In genomic region chr6:30614843-30615218, GRCh38 we compare ENCODE assay signal across 8 cellular contexts. TPM values are rescaled to one million over a fixed set of nuclear protein-coding genes. Genes with fewer than 3 reads are reported as not detected.
DNase-seq lines count a peak whose midpoint lies in the region; FAIRE-seq lines count a peak whose summit lies in the region.

No MANE protein-coding gene starts in this region.

- no peaks in the 10 kb centered on the region for H3K9me3 Mint-ChIP-seq in activated naive CD4-positive, alpha-beta T cell treated with anti-CD3 and anti-CD28 coated beads, Interleukin-2, amount 10 ng/mL, durations not matched to agents 7 days and 5 days

- peak; percentile 72 for FAIRE-seq in frontal cortex (lab: Jason Lieb, UNC)

- H3K4me3 Mint-ChIP-seq in activated naive CD4-positive, alpha-beta T cell treated with anti-CD3 and anti-CD28 coated beads, Interleukin-2, amount 10 ng/mL, durations not matched to agents 7 days and 5 days = peak overlapping the region; percentile 93

- DNase-seq in DMS53 (lab: John Stamatoyannopoulos, UW) (peak; percentile 99), GOT3 (lab: John Stamatoyannopoulos, UW) (peak; percentile 27), NAMALWA (ENCODE audit: low spot score) (peak; percentile 98), SJSA1 (ENCODE audit: low read depth in 1 of 2, low spot score in 2 of 2) (peak; percentile 93 to 96), frontal cortex (ENCODE audit: low spot score in 2 of 2) (peak; percentile 73 to 77), stromal cell of bone marrow (ENCODE audit: low read depth) (peak; percentile 98)
- peak; percentile 91 for DNase-seq in activated naive CD4-positive, alpha-beta T cell treated with anti-CD3 and anti-CD28 coated beads, Interleukin-2, amount 10 ng/mL, durations not matched to agents 7 days and 5 days

- peak overlapping the region; percentile 89 for H3K27ac ChIP-seq in SJSA1

- CTCF ChIA-PET in activated naive CD4-positive, alpha-beta T cell treated with anti-CD3 and anti-CD28 coated beads, Interleukin-2, amount 10 ng/mL, durations not matched to agents 7 days and 5 days (lab: Charles Lee) = interaction anchor here (0.9 to 3.6 kb wide), 5 partner anchors 17 to 128 kb away, joined by 3 to 21 read pairs (median 6); partner anchors contain the start of gene TUBB

- H2AFZ ChIP-seq in neuron (ENCODE audit: low read depth, low read length) = no peak overlapping the region

- peak overlapping the region; percentile 99 for H3K27ac Mint-ChIP-seq in activated naive CD4-positive, alpha-beta T cell treated with anti-CD3 and anti-CD28 coated beads, Interleukin-2, amount 10 ng/mL, durations not matched to agents 7 days and 5 days

- H3K4me3 ChIP-seq in SJSA1 (peak overlapping the region; percentile 57), neuron (ENCODE audit: low read length) (peak overlapping the region; percentile 90)

- peaks cover 61% of the 10 kb centered on the region for H3K4me1 Mint-ChIP-seq in activated naive CD4-positive, alpha-beta T cell treated with anti-CD3 and anti-CD28 coated beads, Interleukin-2, amount 10 ng/mL, durations not matched to agents 7 days and 5 days

- H3K36me3 ChIP-seq in SJSA1 (peaks cover 69% of the 10 kb centered on the region), neuron (ENCODE audit: insufficient read depth, low read length) (peaks cover 39% of the 10 kb centered on the region)

- H3K36me3 Mint-ChIP-seq in activated naive CD4-positive, alpha-beta T cell treated with anti-CD3 and anti-CD28 coated beads, Interleukin-2, amount 10 ng/mL, durations not matched to agents 7 days and 5 days = peaks cover 76% of the 10 kb centered on the region

- no peaks in the 10 kb centered on the region for H3K9me3 ChIP-seq in SJSA1 (replicated peaks)
- no peaks in the 10 kb centered on the region for H3K9me3 ChIP-seq in neuron (ENCODE audit: low read length)

- H3K4me1 ChIP-seq in SJSA1 (replicated peaks) (peaks cover 42% of the 10 kb centered on the region), neuron (ENCODE audit: insufficient read depth, low read length) (peaks cover 27% of the 10 kb centered on the region)

- H3K27me3 ChIP-seq in SJSA1 (replicated peaks) (no peaks in the 10 kb centered on the region), neuron (ENCODE audit: insufficient read depth, low read length) (no peaks in the 10 kb centered on the region)

- peaks cover 5% of the 10 kb centered on the region for H3K27me3 Mint-ChIP-seq in activated naive CD4-positive, alpha-beta T cell treated with anti-CD3 and anti-CD28 coated beads, Interleukin-2, amount 10 ng/mL, durations not matched to agents 7 days and 5 days

RNA-seq across cellular contexts. Expression of gene PPP1R10, which starts 2.2 kb away (rescaled TPM):
- total RNA-seq in SJSA1 (2014; rRNA removed; shearing (Covaris generic)) = 16.8 and 21.0 TPM in 2 replicates
- total RNA-seq in frontal cortex = 43.6 TPM

RNA-seq across cellular contexts. Expression of gene MRPS18B, which starts 2.8 kb away (rescaled TPM):
- total RNA-seq in SJSA1 (2014; rRNA removed; shearing (Covaris generic)) = 44.4 and 46.8 TPM in 2 replicates
- 53.0 TPM for total RNA-seq in frontal cortex

RNA-seq across cellular contexts. Expression of gene ATAT1, which starts 11.8 kb away (rescaled TPM):
- total RNA-seq in SJSA1 (2014; rRNA removed; shearing (Covaris generic)) = 0.66 and 3.4 TPM in 2 replicates
- total RNA-seq in frontal cortex = 40.4 TPM

RNA-seq across cellular contexts. Expression of gene C6orf136, which starts 32.1 kb away (rescaled TPM):
- total RNA-seq in SJSA1 (2014; rRNA removed; shearing (Covaris generic)) = 4.9 and 15.8 TPM in 2 replicates
- total RNA-seq in frontal cortex = 23.2 TPM

RNA-seq across cellular contexts. Expression of gene ABCF1, which starts 43.6 kb away (rescaled TPM):
- 38.8 and 59.3 TPM in 2 replicates for total RNA-seq in SJSA1 (2014; rRNA removed; shearing (Covaris generic))
- 18.8 TPM for total RNA-seq in frontal cortex

Comparison
In these comparisons a context has a peak if more than half of its experiments do, and no peak if none do; other contexts are left out.
1. Peak in every context shown above with its lines: DNase-seq, H3K4me3 ChIP-seq and H3K27ac ChIP-seq.
2. DNase-seq: peak in every context shown above with its lines; median percentile 99 in DMS53; 98 in NAMALWA; 98 in stromal cell of bone marrow; 94 in SJSA1; 91 in activated naive CD4-positive, alpha-beta T cell treated with anti-CD3 and anti-CD28 coated beads, Interleukin-2, amount 10 ng/mL, durations not matched to agents 7 days and 5 days; 75 in frontal cortex; 27 in GOT3.